1 cellular context compared by ENCODE assay signal in genomic region chr2:65022189-65022588, GRCh38.
TF ChIP-seq lines count a peak whose summit lies in the region.

No MANE protein-coding gene starts in this region.

TF ChIP-seq in IMR-90, 13 proteins besides CTCF, POLR2A, EP300 and RAD21:
- no peak for TF ChIP-seq CEBPB (IDR thresholded peaks at IDR 0.05; ENCODE audit: low read depth, low read length)
- TF ChIP-seq FOS (IDR thresholded peaks at IDR 0.05; ENCODE audit: low read depth, low read length): no peak
- no peak for TF ChIP-seq RCOR1 (IDR thresholded peaks at IDR 0.05; ENCODE audit: insufficient replicate concordance, low read length)
- no peak for TF ChIP-seq USF2 (IDR thresholded peaks at IDR 0.05; ENCODE audit: low read depth, low read length)
- TF ChIP-seq MAZ (IDR thresholded peaks at IDR 0.05; ENCODE audit: borderline replicate concordance, low read depth, low read length): no peak
- no peak for TF ChIP-seq CHD1 (IDR thresholded peaks at IDR 0.05; ENCODE audit: low read depth, low read length)
- TF ChIP-seq NFE2L2 (IDR thresholded peaks at IDR 0.05; ENCODE audit: low read depth, low read length): no peak
- no peak for TF ChIP-seq SMC3 (IDR thresholded peaks at IDR 0.05; ENCODE audit: low read depth, low read length)
- no peak for TF ChIP-seq ELK1 (IDR thresholded peaks at IDR 0.05; ENCODE audit: borderline replicate concordance, low read depth, low read length)
- no peak for TF ChIP-seq MXI1 (IDR thresholded peaks at IDR 0.05; ENCODE audit: borderline replicate concordance, low read depth, low read length)
- no peak for TF ChIP-seq MAFK (IDR thresholded peaks at IDR 0.05; ENCODE audit: low read depth, low read length)
- TF ChIP-seq RFX5 (IDR thresholded peaks at IDR 0.05; ENCODE audit: low read depth, low read length): no peak
- no peak for TF ChIP-seq BHLHE40 (IDR thresholded peaks at IDR 0.05; ENCODE audit: low read depth, low read length)
